9 cellular contexts compared by ENCODE assay signal in genomic region chr10:17175551-17175950, GRCh38. TPM values are rescaled to one million over a fixed set of nuclear protein-coding genes. Genes with fewer than 3 reads are reported as not detected.
DNase-seq lines count a peak whose midpoint lies in the region; ATAC-seq, FAIRE-seq and TF ChIP-seq lines count a peak whose summit lies in the region.
"Had no signal": no experiment of that assay in that cellular context is flagged by ENCODE, and none has a peak within 500 bp of the region (broad histone marks: within the 10 kb centered on the region; RNA-seq: fewer than 3 reads in every experiment).

No MANE protein-coding gene starts in this region.

- peaks cover 4 to 17% (median 9%) of the 10 kb centered on the region in 10 experiments for H3K4me1 ChIP-seq in BLaER1 treated with 17β-estradiol and CSF1 and Interleukin-3, amounts not matched to agents 10 nM and 100 nM
- H3K4me1 ChIP-seq in GM12878 (ENCODE audit: control insufficient read depth, insufficient read depth, low read length) (no peaks in the 10 kb centered on the region), Caco-2 (no peaks in the 10 kb centered on the region)
- H3K4me1 ChIP-seq in naive thymus-derived CD4-positive, alpha-beta T cell (ENCODE audit: control insufficient read depth in 2 of 2, insufficient read depth in 2 of 2, low read length in 2 of 2): no peaks in the 10 kb centered on the region

- H3K9me3 Mint-ChIP-seq in naive thymus-derived CD4-positive, alpha-beta T cell: no peaks in the 10 kb centered on the region
- H3K9me3 Mint-ChIP-seq in Caco-2 (ENCODE audit: unreplicated experiment): no peaks in the 10 kb centered on the region

- TF ChIP-seq EP300 in GM12878 (IDR thresholded peaks at IDR 0.05; ENCODE audit: borderline replicate concordance in 1 of 2, control insufficient read depth in 1 of 2, low read depth in 2 of 2, low read length in 2 of 2): no peak

- H3K27ac ChIP-seq in BLaER1 treated with 17β-estradiol and CSF1 and Interleukin-3, amounts not matched to agents 10 nM and 100 nM: peak overlapping the region in 3 of 11 experiments; percentile 1 to 33 (median 16); a peak in 3 of 22 replicates
- no peak overlapping the region for H3K27ac ChIP-seq in GM12878 (ENCODE audit: control insufficient read depth, insufficient read depth)
- H3K27ac ChIP-seq in naive thymus-derived CD4-positive, alpha-beta T cell (ENCODE audit: low read depth, low read length): no peak overlapping the region

- BruUV-seq in GM12878 (replicated peaks; lab: Mats Ljungman, UMichigan): no TSS peak
- no TSS peak for BruUV-seq in Caco-2 (replicated peaks; lab: Mats Ljungman, UMichigan)

- peaks cover 0 to 14% (median 8%) of the 10 kb centered on the region in 5 donors for H3K36me3 Mint-ChIP-seq in naive thymus-derived CD4-positive, alpha-beta T cell
- no peaks in the 10 kb centered on the region for H3K36me3 Mint-ChIP-seq in Caco-2 (ENCODE audit: insufficient read depth, unreplicated experiment)

- H3K9me3 ChIP-seq in BLaER1 treated with 17β-estradiol and CSF1 and Interleukin-3, amounts not matched to agents 10 nM and 100 nM (replicated peaks in 1 of 11): no peaks in the 10 kb centered on the region
- no peaks in the 10 kb centered on the region for H3K9me3 ChIP-seq in GM12878 (replicated peaks; ENCODE audit: control insufficient read depth, insufficient read depth, low read length)
- H3K9me3 ChIP-seq in naive thymus-derived CD4-positive, alpha-beta T cell (ENCODE audit: control insufficient read depth in 2 of 3, low read length in 3 of 3): no peaks in the 10 kb centered on the region
- H3K9me3 ChIP-seq in Caco-2: no peaks in the 10 kb centered on the region

- WGBS in GM12878 (ENCODE audit: insufficient coverage, insufficient replicate concordance, low lambda C conversion rate, missing lambda C conversion rate): 66% methylated on average over 4 of the region's 4 CpGs

- in situ Hi-C loops in GM12878 (cut with MboI): no loop called here

- no peaks in the 10 kb centered on the region for H3K79me2 ChIP-seq in GM12878 (ENCODE audit: control insufficient read depth, insufficient read depth, low read length)

- peak; percentile 70 for DNase-seq in HCEC 1CT
- DNase-seq in GM12878 (ENCODE audit: low read depth, low spot score): no peak
- peak in 2 of 9 donors; percentile 6 to 12 for DNase-seq in naive thymus-derived CD4-positive, alpha-beta T cell
- DNase-seq in Caco-2: no peak
- DNase-seq in stimulated activated CD4-positive, alpha-beta T cell treated with anti-CD3 and anti-CD28 coated beads, Interleukin-4, amount 100 ng/mL, for 1 hour: no peak
- no peak for DNase-seq in NCI-H2227 (lab: John Stamatoyannopoulos, UW; ENCODE audit: unreplicated experiment)
- DNase-seq: nucleus accumbens had no signal

- peak overlapping the region in 9 of 10 donors; percentile 17 to 78 (median 62) for H3K4me3 Mint-ChIP-seq in naive thymus-derived CD4-positive, alpha-beta T cell
- H3K4me3 Mint-ChIP-seq in Caco-2 (ENCODE audit: unreplicated experiment): no peak overlapping the region

- peak overlapping the region in 3 of 11 experiments; percentile 23 to 46 (median 44); a peak in 5 of 22 replicates for H3K9ac ChIP-seq in BLaER1 treated with 17β-estradiol and CSF1 and Interleukin-3, amounts not matched to agents 10 nM and 100 nM
- no peak overlapping the region for H3K9ac ChIP-seq in GM12878 (ENCODE audit: control insufficient read depth, insufficient read depth, low read length)

- intact Hi-C loops in GM12878 (cut with micrococcal nuclease; ENCODE audit: unreplicated experiment) (no loop called here), Caco-2 (cut with micrococcal nuclease; ENCODE audit: unreplicated experiment) (loop anchor here (5.0 kb wide), 1 partner anchor 118 kb away; no protein-coding TSS in a partner anchor)
- intact Hi-C loops in naive thymus-derived CD4-positive, alpha-beta T cell (cut with micrococcal nuclease): loop anchor here in 1 of 2 donors (5.0 kb wide), 1 partner anchor 283 kb away; no protein-coding TSS in a partner anchor

- H3K27me3 Mint-ChIP-seq in naive thymus-derived CD4-positive, alpha-beta T cell: peaks cover 0 to 2% (median 0%) of the 10 kb centered on the region in 5 donors
- no peaks in the 10 kb centered on the region for H3K27me3 Mint-ChIP-seq in Caco-2 (ENCODE audit: insufficient read depth, unreplicated experiment)

- TF ChIP-seq CTCF in GM12878 (IDR thresholded peaks at IDR 0.05 in 2 of 3, conservative IDR thresholded peaks at IDR 0.05 in 1 of 3; ENCODE audit: control insufficient read depth in 2 of 3, extremely low read depth in 1 of 3, insufficient read depth in 1 of 3, low read depth in 3 of 3, low read length in 3 of 3) (no peak), Caco-2 (IDR thresholded peaks at IDR 0.05; ENCODE audit: insufficient read depth in 1 of 2, low read depth in 1 of 2, low read length in 1 of 2, severe bottlenecking in 1 of 2, unreplicated experiment in 1 of 2) (no peak)

- H4K20me1 ChIP-seq in BLaER1 treated with 17β-estradiol and CSF1 and Interleukin-3, amounts not matched to agents 10 nM and 100 nM: no peaks in the 10 kb centered on the region
- no peaks in the 10 kb centered on the region for H4K20me1 ChIP-seq in GM12878 (ENCODE audit: control insufficient read depth, insufficient read depth)

- POLR2A ChIA-PET in GM12878 (lab: Charles Lee): no interaction called here
- POLR2A ChIA-PET in naive thymus-derived CD4-positive, alpha-beta T cell (lab: Charles Lee): interaction anchor here (1.0 to 1.1 kb wide), 2 partner anchors 26 to 30 kb away, joined by 3 read pairs; partner anchors contain the start of gene TRDMT1
- POLR2A ChIA-PET in Caco-2 (lab: Charles Lee): no interaction called here

- peak overlapping the region in 7 of 9 donors; percentile 19 to 91 (median 74) for H3K27ac Mint-ChIP-seq in naive thymus-derived CD4-positive, alpha-beta T cell
- H3K27ac Mint-ChIP-seq in Caco-2 (ENCODE audit: unreplicated experiment): no peak overlapping the region

- RAD21 ChIA-PET in GM12878 (lab: Charles Lee; ENCODE audit: unreplicated experiment): interaction anchor here (0.6 kb wide), 1 partner anchor 24 kb away, joined by 3 read pairs; no protein-coding TSS in a partner anchor

- H3K4me3 ChIP-seq in BLaER1 treated with 17β-estradiol and CSF1 and Interleukin-3, amounts not matched to agents 10 nM and 100 nM: no peak overlapping the region
- H3K4me3 ChIP-seq in GM12878: no peak overlapping the region
- no peak overlapping the region for H3K4me3 ChIP-seq in naive thymus-derived CD4-positive, alpha-beta T cell (ENCODE audit: low read length)
- no peak overlapping the region for H3K4me3 ChIP-seq in Caco-2 (ENCODE audit: low read depth, low read length)

- no peak for FAIRE-seq in GM12878 (lab: Jason Lieb, UNC)

- peaks cover 0 to 7% (median 0%) of the 10 kb centered on the region in 11 experiments; a peak in 2 of 22 replicates for H3K36me3 ChIP-seq in BLaER1 treated with 17β-estradiol and CSF1 and Interleukin-3, amounts not matched to agents 10 nM and 100 nM
- no peaks in the 10 kb centered on the region; a peak in 1 of 4 replicates for H3K36me3 ChIP-seq in GM12878 (ENCODE audit: control insufficient read depth in 2 of 2, insufficient read depth in 2 of 2, low read length in 1 of 2)
- peaks cover 0 to 5% (median 0%) of the 10 kb centered on the region in 3 experiments for H3K36me3 ChIP-seq in naive thymus-derived CD4-positive, alpha-beta T cell (ENCODE audit: control insufficient read depth in 2 of 3, insufficient read depth in 3 of 3, low read length in 3 of 3)
- no peaks in the 10 kb centered on the region for H3K36me3 ChIP-seq in Caco-2 (ENCODE audit: control insufficient read depth, insufficient read depth, low read length)

- peak overlapping the region; percentile 10 to 75 (median 50); a peak in 20 of 22 replicates for H3K4me2 ChIP-seq in BLaER1 treated with 17β-estradiol and CSF1 and Interleukin-3, amounts not matched to agents 10 nM and 100 nM
- no peak overlapping the region for H3K4me2 ChIP-seq in GM12878 (ENCODE audit: control insufficient read depth, insufficient read depth)

- no peak for TF ChIP-seq POLR2A in GM12878 (IDR thresholded peaks at IDR 0.05; ENCODE audit: low read depth, low read length)

- no peak for ATAC-seq in GM12878
- peak; percentile 64 for ATAC-seq in naive thymus-derived CD4-positive, alpha-beta T cell
- ATAC-seq in HG03135 (IDR thresholded peaks at IDR 0.05; ENCODE audit: unreplicated experiment): no peak

- CTCF ChIA-PET in GM12878 (lab: Yijun Ruan, JAX) (interaction anchor here (1.0 kb wide), 1 partner anchor 81 kb away, joined by 3 read pairs; no protein-coding TSS in a partner anchor), Caco-2 (lab: Charles Lee) (no interaction called here)
- CTCF ChIA-PET in naive thymus-derived CD4-positive, alpha-beta T cell (lab: Charles Lee): interaction anchor here (0.6 to 1.0 kb wide), 2 partner anchors 26 to 31 kb away, joined by 3 to 4 read pairs; no protein-coding TSS in a partner anchor

- SMC1A ChIA-PET in GM12878 (lab: Charles Lee; ENCODE audit: uncharacterized antibody, unreplicated experiment): interaction anchor here (0.6 to 0.9 kb wide), 2 partner anchors 26 to 1330 kb away, joined by 3 read pairs; partner anchors contain the start of gene TRDMT1

- H2AFZ ChIP-seq in GM12878 (ENCODE audit: control insufficient read depth, low read depth, low read length): peak overlapping the region; percentile 28

- H3K27me3 ChIP-seq in BLaER1 treated with 17β-estradiol and CSF1 and Interleukin-3, amounts not matched to agents 10 nM and 100 nM: no peaks in the 10 kb centered on the region
- H3K27me3 ChIP-seq in GM12878 (replicated peaks in 1 of 2; ENCODE audit: control insufficient read depth in 2 of 2, insufficient read depth in 2 of 2, low read length in 1 of 2) (no peaks in the 10 kb centered on the region), Caco-2 (replicated peaks; ENCODE audit: control insufficient read depth, insufficient read depth, low read length) (no peaks in the 10 kb centered on the region)
- no peaks in the 10 kb centered on the region for H3K27me3 ChIP-seq in naive thymus-derived CD4-positive, alpha-beta T cell (ENCODE audit: control insufficient read depth in 2 of 2, insufficient read depth in 2 of 2, low read length in 2 of 2)

- no peak for TF ChIP-seq RAD21 in GM12878 (IDR thresholded peaks at IDR 0.05; ENCODE audit: insufficient read depth, low read depth, low read length)

- peaks cover 6 to 27% (median 19%) of the 10 kb centered on the region in 7 donors for H3K4me1 Mint-ChIP-seq in naive thymus-derived CD4-positive, alpha-beta T cell
- no peaks in the 10 kb centered on the region for H3K4me1 Mint-ChIP-seq in Caco-2 (ENCODE audit: low read depth, unreplicated experiment)

RNA-seq across cellular contexts. Expression of gene TRDMT1, which starts 25.9 kb away (rescaled TPM):
- total RNA-seq in GM12878 (2013; cell fraction: nucleolus; rRNA removed): 14.5 and 14.6 TPM in 2 replicates
- total RNA-seq in GM12878 (2014; rRNA removed) (4.3 and 5.0 TPM in 2 replicates), GM12878 (2014; rRNA removed; fragmentation: Illumina TruSeq; extraction: Trizol) (3.7 and 4.3 TPM in 2 replicates), GM12878 (2021) (3.9 and 4.4 TPM in 2 replicates), Caco-2 (2022) (8.6 and 11.0 TPM in 2 replicates)
- polyA plus RNA-seq in GM12878 (2011; ENCODE audit: low read depth): 8.9 TPM
- polyA plus RNA-seq in GM12878 (2011; rRNA removed) (4.5 and 6.1 TPM in 2 replicates), GM12878 (2014; fragmentation: Illumina TruSeq; extraction: Trizol) (4.7 and 9.0 TPM in 2 replicates), GM12878 (2014; fragmentation: Nextera tagmentation; extraction: Ambion mirVana) (1 to 10 TPM; 2.3 to 5.2 TPM), GM12878 (2014; rRNA removed) (2.2 and 3.3 TPM in 2 replicates), GM12878 (2016; fragmentation: Nextera tagmentation; extraction: Ambion mirVana) (1 to 10 TPM; 7.1 to 9.7 TPM)
- 1.1 and 1.8 TPM in 2 replicates for polyA plus RNA-seq in GM12878 (2011; cell fraction: cytosol; rRNA removed)
- polyA plus RNA-seq in GM12878 (2011; cell fraction: nucleus; rRNA removed): 3.5 and 3.7 TPM in 2 replicates
- polyA plus RNA-seq in GM12878 (2012): 1.2 and 1.6 TPM in 2 replicates
- polyA minus RNA-seq in GM12878 (2011; rRNA and poly(A)+ RNA removed): 3.9 and 5.2 TPM in 2 replicates
- polyA minus RNA-seq in GM12878 (2011; cell fraction: cytosol; rRNA and poly(A)+ RNA removed): 2.5 and 3.6 TPM in 2 replicates
- polyA minus RNA-seq in GM12878 (2011; cell fraction: nucleus; rRNA and poly(A)+ RNA removed): 5.9 and 8.4 TPM in 2 replicates
- 10 to 100 TPM; 10.2 to 30.6 (median 15.9) TPM for total RNA-seq in naive thymus-derived CD4-positive, alpha-beta T cell
- polyA plus RNA-seq in naive thymus-derived CD4-positive, alpha-beta T cell: 10 to 100 TPM in 1 of 2 donors, 1 to 10 TPM in 1; 9.7 to 12.8 TPM

RNA-seq across cellular contexts. Expression of gene CUBN, which starts 45.9 kb away (rescaled TPM):
- 2.0 and 2.3 TPM in 2 replicates for total RNA-seq in GM12878 (2013; cell fraction: nucleolus; rRNA removed)
- total RNA-seq in GM12878 (2014; rRNA removed): under 0.01 TPM in 2 replicates
- total RNA-seq in GM12878 (2014; rRNA removed; fragmentation: Illumina TruSeq; extraction: Trizol): under 0.01 TPM in 1 of 2 replicates, not detected in the other
- 0.03 TPM in 1 of 2 replicates, not detected in the other for total RNA-seq in GM12878 (2021)
- 0.03 TPM for polyA plus RNA-seq in GM12878 (2011; ENCODE audit: low read depth)
- 0.14 and 0.19 TPM in 2 replicates for polyA plus RNA-seq in GM12878 (2011; rRNA removed)
- polyA plus RNA-seq in GM12878 (2011; cell fraction: cytosol; rRNA removed): 0.05 and 0.06 TPM in 2 replicates
- polyA plus RNA-seq in GM12878 (2011; cell fraction: nucleus; rRNA removed): 0.25 and 0.54 TPM in 2 replicates
- polyA plus RNA-seq in GM12878 (2012): 0.01 and 0.10 TPM in 2 replicates
- polyA plus RNA-seq in GM12878 (2014; fragmentation: Illumina TruSeq; extraction: Trizol): 0.01 TPM in 1 of 2 replicates, not detected in the other
- polyA plus RNA-seq in GM12878 (2014; fragmentation: Nextera tagmentation; extraction: Ambion mirVana): under 1 TPM in 1 of 2 experiments, not detected in 1; 0.02 TPM
- not detected in 2 replicates for polyA plus RNA-seq in GM12878 (2014; rRNA removed)
- polyA plus RNA-seq in GM12878 (2016; fragmentation: Nextera tagmentation; extraction: Ambion mirVana): not detected
- polyA minus RNA-seq in GM12878 (2011; rRNA and poly(A)+ RNA removed): 0.26 and 0.51 TPM in 2 replicates
- polyA minus RNA-seq in GM12878 (2011; cell fraction: cytosol; rRNA and poly(A)+ RNA removed): not detected in 2 replicates
- 0.48 and 0.57 TPM in 2 replicates for polyA minus RNA-seq in GM12878 (2011; cell fraction: nucleus; rRNA and poly(A)+ RNA removed)
- total RNA-seq in naive thymus-derived CD4-positive, alpha-beta T cell: 10 to 100 TPM in 2 of 5 experiments, 1 to 10 TPM in 2, under 1 TPM in 1; 0.75 to 17.5 (median 8.9) TPM
- polyA plus RNA-seq in naive thymus-derived CD4-positive, alpha-beta T cell: under 1 TPM; 0.39 to 0.46 TPM
- 4.6 and 4.8 TPM in 2 replicates for total RNA-seq in Caco-2 (2022)

RNA-seq across cellular contexts. Expression of gene VIM, which starts 52.5 kb away (rescaled TPM):
- total RNA-seq in GM12878 (2013; cell fraction: nucleolus; rRNA removed): 102 and 108 TPM in 2 replicates
- total RNA-seq in GM12878 (2014; rRNA removed): 256 and 287 TPM in 2 replicates
- 119 and 128 TPM in 2 replicates for total RNA-seq in GM12878 (2014; rRNA removed; fragmentation: Illumina TruSeq; extraction: Trizol)
- 286 TPM in 2 replicates for total RNA-seq in GM12878 (2021)
- 52.3 TPM for polyA plus RNA-seq in GM12878 (2011; ENCODE audit: low read depth)
- 171 and 172 TPM in 2 replicates for polyA plus RNA-seq in GM12878 (2011; rRNA removed)
- 203 and 208 TPM in 2 replicates for polyA plus RNA-seq in GM12878 (2011; cell fraction: cytosol; rRNA removed)
- polyA plus RNA-seq in GM12878 (2011; cell fraction: nucleus; rRNA removed): 199 and 275 TPM in 2 replicates
- 59.9 and 125 TPM in 2 replicates for polyA plus RNA-seq in GM12878 (2012)
- polyA plus RNA-seq in GM12878 (2014; fragmentation: Illumina TruSeq; extraction: Trizol): 217 and 253 TPM in 2 replicates
- polyA plus RNA-seq in GM12878 (2014; fragmentation: Nextera tagmentation; extraction: Ambion mirVana): 100 to 1,000 TPM in 1 of 2 experiments, 10 to 100 TPM in 1; 44.2 to 115 TPM
- 146 and 169 TPM in 2 replicates for polyA plus RNA-seq in GM12878 (2014; rRNA removed)
- polyA plus RNA-seq in GM12878 (2016; fragmentation: Nextera tagmentation; extraction: Ambion mirVana): 100 to 1,000 TPM; 203 to 214 TPM
- 229 and 260 TPM in 2 replicates for polyA minus RNA-seq in GM12878 (2011; rRNA and poly(A)+ RNA removed)
- polyA minus RNA-seq in GM12878 (2011; cell fraction: cytosol; rRNA and poly(A)+ RNA removed): 148 and 150 TPM in 2 replicates
- 73.7 and 140 TPM in 2 replicates for polyA minus RNA-seq in GM12878 (2011; cell fraction: nucleus; rRNA and poly(A)+ RNA removed)
- total RNA-seq in naive thymus-derived CD4-positive, alpha-beta T cell: 1,000 to 10,000 TPM in 3 of 5 experiments, 100 to 1,000 TPM in 2; 498 to 2,181 (median 1,002) TPM
- polyA plus RNA-seq in naive thymus-derived CD4-positive, alpha-beta T cell: 100 to 1,000 TPM; 399 to 546 TPM
- 50.4 and 53.7 TPM in 2 replicates for total RNA-seq in Caco-2 (2022)
